Comparison of ENCODE assay signal across 31 cellular contexts in genomic region chr11:124869856-124870387, GRCh38. TPM values are rescaled to one million over a fixed set of nuclear protein-coding genes. Genes with fewer than 3 reads are reported as not detected.
"Had no signal": no experiment of that assay in that cellular context is flagged by ENCODE, and none has a peak within 500 bp of the region (broad histone marks: within the 10 kb centered on the region; RNA-seq: fewer than 3 reads in every experiment).

No MANE protein-coding gene starts in this region.

- H3K36me3 Mint-ChIP-seq: naive thymus-derived CD8-positive, alpha-beta T cell; stimulated activated effector memory CD8-positive, alpha-beta T cell treated with anti-CD3 and anti-CD28 coated beads, Interleukin-12 subunit alpha, Interleukin-12 subunit beta, amount 100 ng/mL, for 72 hours had no signal

- H3K27ac ChIP-seq: heart right ventricle, hepatocyte, left lung, neutrophil, ovary, spleen, tibial nerve, upper lobe of left lung, vagina had no signal

- ATAC-seq: heart right ventricle; left colon; left lung; naive thymus-derived CD8-positive, alpha-beta T cell; right cardiac atrium; sciatic nerve; stimulated activated effector memory CD8-positive, alpha-beta T cell treated with anti-CD3 and anti-CD28 coated beads, Interleukin-12 subunit alpha, Interleukin-12 subunit beta, amount 100 ng/mL, for 72 hours; stimulated activated naive CD8-positive, alpha-beta T cell treated with anti-CD3 and anti-CD28 coated beads, Interleukin-15, amount 100 ng/mL, for 72 hours had no signal

- H3K9me3 ChIP-seq: heart right ventricle, left lung, neutrophil, ovary, spleen, tibial nerve, upper lobe of left lung, vagina had no signal

- H3K4me2 ChIP-seq: hepatocyte had no signal

- H3K79me2 ChIP-seq: hepatocyte had no signal

- H3K27ac Mint-ChIP-seq: nephron; progenitor cell of endocrine pancreas; stimulated activated effector memory CD8-positive, alpha-beta T cell treated with anti-CD3 and anti-CD28 coated beads, Interleukin-12 subunit alpha, Interleukin-12 subunit beta, amount 100 ng/mL, for 72 hours; stimulated activated naive CD8-positive, alpha-beta T cell treated with anti-CD3 and anti-CD28 coated beads, Interleukin-15, amount 100 ng/mL, for 72 hours had no signal

- H3K4me3 ChIP-seq: heart right ventricle, hepatocyte, left lung, lung, ovary, tibial nerve, vagina had no signal

- H3K36me3 ChIP-seq: heart right ventricle, left lung, neutrophil, ovary, spleen, tibial nerve, upper lobe of left lung, vagina had no signal

- DNase-seq: heart right ventricle; left colon; left lung; naive thymus-derived CD8-positive, alpha-beta T cell; occipital lobe; retina; small intestine; spleen; stimulated activated CD4-positive, alpha-beta T cell treated with anti-CD3 and anti-CD28 coated beads, Interleukin-4, amount 100 ng/mL, for 24 hours; stimulated activated naive CD4-positive, alpha-beta T cell treated with Interleukin-2 at 50 U/mL for 16 hours; stimulated activated naive CD8-positive, alpha-beta T cell treated with anti-CD3 and anti-CD28 coated beads, Interleukin-15, amount 100 ng/mL, for 72 hours; substantia nigra; upper lobe of left lung had no signal

- H2AFZ ChIP-seq: hepatocyte had no signal

- H3K4me3 Mint-ChIP-seq: nephron; neural crest cell; stimulated activated effector memory CD8-positive, alpha-beta T cell treated with anti-CD3 and anti-CD28 coated beads, Interleukin-12 subunit alpha, Interleukin-12 subunit beta, amount 100 ng/mL, for 72 hours had no signal

- H3K4me1 Mint-ChIP-seq: neural crest cell had no signal

- H3K9me3 Mint-ChIP-seq: naive thymus-derived CD8-positive, alpha-beta T cell; nephron; neural crest cell; stimulated activated effector memory CD8-positive, alpha-beta T cell treated with anti-CD3 and anti-CD28 coated beads, Interleukin-12 subunit alpha, Interleukin-12 subunit beta, amount 100 ng/mL, for 72 hours; stimulated activated naive CD8-positive, alpha-beta T cell treated with anti-CD3 and anti-CD28 coated beads, Interleukin-15, amount 100 ng/mL, for 72 hours had no signal

RNA-seq across cellular contexts. Expression of gene ROBO4, which starts 27.7 kb away (rescaled TPM):
- total RNA-seq: naive thymus-derived CD8-positive, alpha-beta T cell; progenitor cell of endocrine pancreas had no signal

RNA-seq across cellular contexts. Expression of gene HEPN1, which starts 49.1 kb away (rescaled TPM):
- total RNA-seq: heart right ventricle; hepatocyte; left colon; left lung; liver; lung; mucosa of gallbladder; naive thymus-derived CD8-positive, alpha-beta T cell; neural crest cell; occipital lobe; progenitor cell of endocrine pancreas; pulmonary artery endothelial cell; right cardiac atrium; sciatic nerve; temporal lobe; tibial nerve; upper lobe of left lung; urinary bladder; vagina had no signal
- polyA plus RNA-seq: hepatocyte; keratinocyte; lung; naive thymus-derived CD8-positive, alpha-beta T cell; ovary; right cardiac atrium; spleen; urinary bladder had no signal
